ENCODE assay signal across 10 cellular contexts in the genomic region with DNA sequence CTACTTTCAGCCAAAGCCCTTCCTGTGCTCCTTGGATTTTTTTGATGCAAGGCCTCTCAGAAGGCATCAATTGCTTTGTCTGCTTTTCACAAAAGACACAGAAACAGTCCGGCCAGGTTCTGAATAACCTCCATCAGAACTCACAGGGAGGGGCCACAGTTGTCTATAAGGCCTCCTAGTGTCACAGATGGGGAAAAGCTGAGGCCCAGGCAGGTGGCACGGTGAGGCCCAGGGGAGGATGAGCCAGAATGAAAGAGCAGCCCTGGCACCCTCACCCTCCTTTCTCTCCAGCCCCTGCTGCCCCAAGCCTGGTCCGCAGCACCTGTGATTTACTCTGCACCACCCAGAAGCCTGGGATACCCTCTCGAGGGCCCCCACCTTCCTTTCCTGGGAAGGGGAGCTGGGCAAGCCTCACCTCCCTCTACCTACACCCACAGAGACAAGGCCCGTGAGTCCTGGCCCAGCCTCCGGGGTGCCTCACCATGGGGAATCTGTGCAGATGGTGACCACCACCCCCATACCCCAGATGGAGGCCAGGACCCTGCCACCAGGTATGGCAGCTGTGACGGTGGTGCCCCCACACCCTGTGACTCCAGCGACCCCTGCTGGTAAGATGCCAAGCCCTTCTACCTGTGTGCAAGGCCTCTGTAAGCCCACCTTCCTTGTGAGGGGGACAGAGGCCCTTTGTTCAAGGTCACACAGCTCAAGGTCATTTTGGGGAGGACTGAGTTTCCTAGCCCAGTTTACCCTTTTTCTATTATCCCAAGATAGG. TPM values are rescaled to one million over a fixed set of nuclear protein-coding genes. Genes with fewer than 3 reads are reported as not detected.
DNase-seq lines count a peak whose midpoint lies in the region; ATAC-seq and TF ChIP-seq lines count a peak whose summit lies in the region.
"Had no signal": no experiment of that assay in that cellular context is flagged by ENCODE, and none has a peak within 500 bp of the region (broad histone marks: within the 10 kb centered on the region; RNA-seq: fewer than 3 reads in every experiment).

No MANE protein-coding gene starts in this region.

- TF ChIP-seq CTCF in GM12864 (IDR thresholded peaks at IDR 0.05; ENCODE audit: low read depth, low read length, missing control alignments) (peak; percentile 79), kidney epithelial cell (IDR thresholded peaks at IDR 0.05; ENCODE audit: insufficient read depth, low read length, poor library complexity, severe bottlenecking) (peak; percentile 37)

- H3K36me3 ChIP-seq in kidney epithelial cell (ENCODE audit: control insufficient read depth, insufficient read depth, low read length): no peaks in the 10 kb centered on the region

- ATAC-seq in HG03280 (IDR thresholded peaks at IDR 0.05; ENCODE audit: unreplicated experiment) (no peak), HG02763 (IDR thresholded peaks at IDR 0.05; ENCODE audit: unreplicated experiment) (no peak)
- ATAC-seq: left colon had no signal

- H3K4me3 ChIP-seq in GM12864 (ENCODE audit: low read depth, low read length) (no peak overlapping the region), kidney epithelial cell (ENCODE audit: low read depth, low read length) (no peak overlapping the region)

- DNase-seq in GM12864 (ENCODE audit: low read depth) (peak; percentile 8), NAMALWA (ENCODE audit: low spot score) (peak; percentile 72), activated T-cell treated with anti-CD3 and anti-CD28 coated beads for 48 hours (ENCODE audit: low read depth) (peak; percentile 36), kidney epithelial cell (ENCODE audit: low read depth) (no peak), HK-2 (ENCODE audit: unreplicated experiment) (no peak)
- peak; percentile 12 for DNase-seq in stimulated activated CD8-positive, alpha-beta memory T cell treated with anti-CD3 and anti-CD28 coated beads, Interleukin-7, amount 100 ng/mL, for 24 hours (ENCODE audit: low read depth)

- H3K27me3 ChIP-seq in kidney epithelial cell (ENCODE audit: control insufficient read depth, insufficient read depth, low read length): peaks cover 18% of the 10 kb centered on the region

RNA-seq across cellular contexts. Expression of gene ZNF467, which starts 26.2 kb away (rescaled TPM):
- total RNA-seq in kidney epithelial cell: 0.48 TPM in 1 of 2 replicates, not detected in the other
- total RNA-seq: LHCN-M2 had no signal

RNA-seq across cellular contexts. Expression of gene ZNF862, which starts 38.6 kb away (rescaled TPM):
- total RNA-seq in kidney epithelial cell: 7.2 and 10.0 TPM in 2 replicates

Comparison
In these comparisons a context has a peak if more than half of its experiments do, and no peak if none do; other contexts are left out.
1. DNase-seq: peak in GM12864 (single experiment), NAMALWA (single experiment), activated T-cell treated with anti-CD3 and anti-CD28 coated beads for 48 hours (single experiment) and stimulated activated CD8-positive, alpha-beta memory T cell treated with anti-CD3 and anti-CD28 coated beads, Interleukin-7, amount 100 ng/mL, for 24 hours (single experiment); none in kidney epithelial cell (single experiment) and HK-2 (single experiment).